26 cellular contexts compared by ENCODE assay signal in genomic region chr5:179875741-179876667, GRCh38.
"Had no signal": no experiment of that assay in that cellular context is flagged by ENCODE, and none has a peak within 500 bp of the region (broad histone marks: within the 10 kb centered on the region; RNA-seq: fewer than 3 reads in every experiment).

No MANE protein-coding gene starts in this region.

- ATAC-seq: activated CD8-positive, alpha-beta memory T cell treated with anti-CD3 and anti-CD28 coated beads, Interleukin-2, amount 10 ng/mL, durations not matched to agents 7 days and 5 days; activated CD8-positive, alpha-beta T cell treated with anti-CD3 and anti-CD28 coated beads for 36 hours; activated naive CD8-positive, alpha-beta T cell treated with anti-CD3 and anti-CD28 coated beads, Interleukin-2, amount 50 U/mL, for 24 hours; natural killer cell; sciatic nerve had no signal

- H3K9me3 Mint-ChIP-seq: activated CD4-positive, alpha-beta T cell treated with anti-CD3 and anti-CD28 coated beads, Interleukin-2, amount 10 ng/mL, durations not matched to agents 7 days and 5 days; activated CD8-positive, alpha-beta T cell treated with anti-CD3 and anti-CD28 coated beads for 36 hours; activated naive CD4-positive, alpha-beta T cell treated with anti-CD3 and anti-CD28 coated beads, Interleukin-2, amount 10 ng/mL, durations not matched to agents 7 days and 5 days; activated naive CD8-positive, alpha-beta T cell treated with anti-CD3 and anti-CD28 coated beads, Interleukin-2, amount 50 U/mL, for 24 hours; natural killer cell had no signal

- H3K4me1 Mint-ChIP-seq: activated CD8-positive, alpha-beta memory T cell treated with anti-CD3 and anti-CD28 coated beads, Interleukin-2, amount 10 ng/mL, durations not matched to agents 7 days and 5 days; activated naive CD4-positive, alpha-beta T cell treated with anti-CD3 and anti-CD28 coated beads, Interleukin-2, amount 10 ng/mL, durations not matched to agents 7 days and 5 days; activated naive CD8-positive, alpha-beta T cell treated with anti-CD3 and anti-CD28 coated beads, Interleukin-2, amount 50 U/mL, for 24 hours had no signal

- H3K27ac Mint-ChIP-seq: activated CD4-positive, alpha-beta T cell treated with anti-CD3 and anti-CD28 coated beads, Interleukin-2, amount 10 ng/mL, durations not matched to agents 7 days and 5 days; activated CD8-positive, alpha-beta memory T cell treated with anti-CD3 and anti-CD28 coated beads, Interleukin-2, amount 10 ng/mL, durations not matched to agents 7 days and 5 days; activated CD8-positive, alpha-beta T cell treated with anti-CD3 and anti-CD28 coated beads for 36 hours; activated naive CD4-positive, alpha-beta T cell treated with anti-CD3 and anti-CD28 coated beads, Interleukin-2, amount 10 ng/mL, durations not matched to agents 7 days and 5 days; activated naive CD8-positive, alpha-beta T cell treated with anti-CD3 and anti-CD28 coated beads, Interleukin-2, amount 50 U/mL, for 24 hours; natural killer cell had no signal

- H3K9me3 ChIP-seq: left ventricle myocardium inferior, pancreas, thoracic aorta, upper lobe of left lung had no signal

- H3K4me1 ChIP-seq: pancreas, upper lobe of left lung had no signal

- H3K36me3 Mint-ChIP-seq: natural killer cell had no signal

- H3K4me3 Mint-ChIP-seq: activated CD4-positive, alpha-beta T cell treated with anti-CD3 and anti-CD28 coated beads, Interleukin-2, amount 10 ng/mL, durations not matched to agents 7 days and 5 days; activated CD8-positive, alpha-beta memory T cell treated with anti-CD3 and anti-CD28 coated beads, Interleukin-2, amount 10 ng/mL, durations not matched to agents 7 days and 5 days; activated CD8-positive, alpha-beta T cell treated with anti-CD3 and anti-CD28 coated beads for 36 hours; activated naive CD4-positive, alpha-beta T cell treated with anti-CD3 and anti-CD28 coated beads, Interleukin-2, amount 10 ng/mL, durations not matched to agents 7 days and 5 days; activated naive CD8-positive, alpha-beta T cell treated with anti-CD3 and anti-CD28 coated beads, Interleukin-2, amount 50 U/mL, for 24 hours; natural killer cell had no signal

- FAIRE-seq: frontal cortex, pancreas, TTC549 had no signal

- DNase-seq: activated CD4-positive, alpha-beta T cell treated with anti-CD3 and anti-CD28 coated beads, Interleukin-2, amount 10 ng/mL, durations not matched to agents 7 days and 5 days; activated CD4-positive, CD25-positive, alpha-beta regulatory T cell treated with anti-CD3 and anti-CD28 coated beads, Interleukin-2, amount 50 U/mL, for 72 hours; activated CD8-positive, alpha-beta memory T cell treated with anti-CD3 and anti-CD28 coated beads, Interleukin-2, amount 10 ng/mL, durations not matched to agents 7 days and 5 days; activated CD8-positive, alpha-beta T cell treated with anti-CD3 and anti-CD28 coated beads for 36 hours; activated effector memory CD4-positive, alpha-beta T cell treated with anti-CD3 and anti-CD28 coated beads, Interleukin-2, amount 50 U/mL, for 16 hours; activated naive CD4-positive, alpha-beta T cell treated with anti-CD3 and anti-CD28 coated beads, Interleukin-2, amount 10 ng/mL, durations not matched to agents 7 days and 5 days; activated naive CD8-positive, alpha-beta T cell treated with anti-CD3 and anti-CD28 coated beads, Interleukin-2, amount 50 U/mL, for 24 hours; activated T-cell treated with anti-CD3 and anti-CD28 coated beads for 4 hours; cerebellar nuclear complex; effector CD8-positive, alpha-beta T cell; hypothalamus; left ventricle myocardium inferior; mammary epithelial cell; midbrain; natural killer cell; stimulated activated CD4-positive, alpha-beta T cell treated with anti-CD3 and anti-CD28 coated beads, Interleukin-2, amount 100 ng/mL, for 48 hours; stimulated activated CD8-positive, alpha-beta memory T cell treated with anti-CD3 and anti-CD28 coated beads, Interleukin-4, amount 100 ng/mL, for 48 hours; stimulated activated naive CD4-positive, alpha-beta T cell; upper lobe of left lung; WERI-Rb-1 had no signal

- H3K27ac ChIP-seq: left ventricle myocardium inferior, pancreas, thoracic aorta, upper lobe of left lung, WERI-Rb-1 had no signal

- H3K4me3 ChIP-seq: left ventricle myocardium inferior, pancreas, smooth muscle cell, thoracic aorta, upper lobe of left lung had no signal

- H3K27me3 ChIP-seq: pancreas, upper lobe of left lung had no signal

- H3K27me3 Mint-ChIP-seq: activated CD4-positive, alpha-beta T cell treated with anti-CD3 and anti-CD28 coated beads, Interleukin-2, amount 10 ng/mL, durations not matched to agents 7 days and 5 days; activated CD8-positive, alpha-beta memory T cell treated with anti-CD3 and anti-CD28 coated beads, Interleukin-2, amount 10 ng/mL, durations not matched to agents 7 days and 5 days; activated CD8-positive, alpha-beta T cell treated with anti-CD3 and anti-CD28 coated beads for 36 hours; activated naive CD4-positive, alpha-beta T cell treated with anti-CD3 and anti-CD28 coated beads, Interleukin-2, amount 10 ng/mL, durations not matched to agents 7 days and 5 days; activated naive CD8-positive, alpha-beta T cell treated with anti-CD3 and anti-CD28 coated beads, Interleukin-2, amount 50 U/mL, for 24 hours had no signal
